10 cellular contexts compared by ENCODE assay signal in genomic region chr12:32108829-32109228, GRCh38. TPM values are rescaled to one million over a fixed set of nuclear protein-coding genes. Genes with fewer than 3 reads are reported as not detected.
DNase-seq lines count a peak whose midpoint lies in the region; ATAC-seq and TF ChIP-seq lines count a peak whose summit lies in the region.
"Had no signal": no experiment of that assay in that cellular context is flagged by ENCODE, and none has a peak within 500 bp of the region (broad histone marks: within the 10 kb centered on the region; RNA-seq: fewer than 3 reads in every experiment).

No MANE protein-coding gene starts in this region.

- TF ChIP-seq CTCF in BJ (IDR thresholded peaks at IDR 0.05; ENCODE audit: insufficient read depth, low read depth, low read length) (no peak), HFF-Myc (IDR thresholded peaks at IDR 0.05; ENCODE audit: low read depth, low read length, missing control alignments) (no peak), kidney epithelial cell (IDR thresholded peaks at IDR 0.05; ENCODE audit: insufficient read depth, low read length, poor library complexity, severe bottlenecking) (no peak)

- ATAC-seq in activated naive CD8-positive, alpha-beta T cell treated with anti-CD3 and anti-CD28 coated beads, Interleukin-2, amount 10 ng/mL, durations not matched to agents 7 days and 5 days (ENCODE audit: low read depth), result no peak
- ATAC-seq in HG02973 (IDR thresholded peaks at IDR 0.05; ENCODE audit: unreplicated experiment), result no peak

- peak overlapping the region; percentile 76 for H3K4me3 Mint-ChIP-seq in activated naive CD8-positive, alpha-beta T cell treated with anti-CD3 and anti-CD28 coated beads, Interleukin-2, amount 10 ng/mL, durations not matched to agents 7 days and 5 days

- peaks cover 3% of the 10 kb centered on the region for H3K36me3 Mint-ChIP-seq in activated naive CD8-positive, alpha-beta T cell treated with anti-CD3 and anti-CD28 coated beads, Interleukin-2, amount 10 ng/mL, durations not matched to agents 7 days and 5 days

- CTCF ChIA-PET in BJ (lab: Yijun Ruan, JAX), result interaction anchor here (1.0 kb wide), 1 partner anchor 20 kb away, joined by 3 read pairs; no protein-coding TSS in a partner anchor

- peak overlapping the region; percentile 65 for H3K4me3 ChIP-seq in BJ (ENCODE audit: low read depth, low read length)
- H3K4me3 ChIP-seq in HFF-Myc (replicated peaks; ENCODE audit: low read depth, low read length), result peak overlapping the region; percentile 90
- peak overlapping the region; percentile 80 for H3K4me3 ChIP-seq in kidney epithelial cell (ENCODE audit: low read depth, low read length)

- H3K4me1 Mint-ChIP-seq in activated naive CD8-positive, alpha-beta T cell treated with anti-CD3 and anti-CD28 coated beads, Interleukin-2, amount 10 ng/mL, durations not matched to agents 7 days and 5 days, result peaks cover 21% of the 10 kb centered on the region

- H3K9me3 Mint-ChIP-seq in activated naive CD8-positive, alpha-beta T cell treated with anti-CD3 and anti-CD28 coated beads, Interleukin-2, amount 10 ng/mL, durations not matched to agents 7 days and 5 days, result no peaks in the 10 kb centered on the region

- no peaks in the 10 kb centered on the region for H3K36me3 ChIP-seq in BJ (ENCODE audit: control insufficient read depth, insufficient read depth, low read length)
- H3K36me3 ChIP-seq in kidney epithelial cell (ENCODE audit: control insufficient read depth, insufficient read depth, low read length), result no peaks in the 10 kb centered on the region

- H3K27me3 ChIP-seq in BJ (ENCODE audit: control insufficient read depth, insufficient read depth, low read length) (no peaks in the 10 kb centered on the region), kidney epithelial cell (ENCODE audit: control insufficient read depth, insufficient read depth, low read length) (no peaks in the 10 kb centered on the region)

- H3K27ac Mint-ChIP-seq in activated naive CD8-positive, alpha-beta T cell treated with anti-CD3 and anti-CD28 coated beads, Interleukin-2, amount 10 ng/mL, durations not matched to agents 7 days and 5 days, result peak overlapping the region; percentile 49

- POLR2A ChIA-PET in BJ (lab: Charles Lee), result no interaction called here
- POLR2A ChIA-PET in activated naive CD8-positive, alpha-beta T cell treated with anti-CD3 and anti-CD28 coated beads, Interleukin-2, amount 10 ng/mL, durations not matched to agents 7 days and 5 days (lab: Charles Lee), result no interaction called here

- DNase-seq in BJ (ENCODE audit: low read depth), result no peak
- no peak for DNase-seq in HFF-Myc (ENCODE audit: extremely low read depth, low read depth)
- no peak for DNase-seq in activated naive CD8-positive, alpha-beta T cell treated with anti-CD3 and anti-CD28 coated beads, Interleukin-2, amount 10 ng/mL, durations not matched to agents 7 days and 5 days
- no peak for DNase-seq in kidney epithelial cell (ENCODE audit: low read depth)
- DNase-seq in GOT3 (lab: John Stamatoyannopoulos, UW), result no peak
- no peak for DNase-seq in nucleus accumbens (lab: John Stamatoyannopoulos, UW)
- no peak for DNase-seq in NCI-H748 treated with DMSO at 0.1 percent for 48 hours (lab: John Stamatoyannopoulos, UW)
- DNase-seq: kidney glomerular epithelial cell, NCI-H774 had no signal

- no peaks in the 10 kb centered on the region for H3K27me3 Mint-ChIP-seq in activated naive CD8-positive, alpha-beta T cell treated with anti-CD3 and anti-CD28 coated beads, Interleukin-2, amount 10 ng/mL, durations not matched to agents 7 days and 5 days

RNA-seq across cellular contexts. Expression of gene BICD1, which starts 2.2 kb away (rescaled TPM):
- 7.9 and 8.6 TPM in 2 replicates for polyA plus RNA-seq in BJ (2011; rRNA removed)
- 20.8 and 21.8 TPM in 2 replicates for polyA minus RNA-seq in BJ (2011; rRNA and poly(A)+ RNA removed)
- total RNA-seq in activated naive CD8-positive, alpha-beta T cell treated with anti-CD3 and anti-CD28 coated beads, Interleukin-2, amount 10 ng/mL, durations not matched to agents 7 days and 5 days, result 10 to 100 TPM; 17.8 to 18.7 TPM
- total RNA-seq in kidney epithelial cell, result 13.1 and 14.5 TPM in 2 replicates
